10 cellular contexts compared by ENCODE assay signal in the genomic region with DNA sequence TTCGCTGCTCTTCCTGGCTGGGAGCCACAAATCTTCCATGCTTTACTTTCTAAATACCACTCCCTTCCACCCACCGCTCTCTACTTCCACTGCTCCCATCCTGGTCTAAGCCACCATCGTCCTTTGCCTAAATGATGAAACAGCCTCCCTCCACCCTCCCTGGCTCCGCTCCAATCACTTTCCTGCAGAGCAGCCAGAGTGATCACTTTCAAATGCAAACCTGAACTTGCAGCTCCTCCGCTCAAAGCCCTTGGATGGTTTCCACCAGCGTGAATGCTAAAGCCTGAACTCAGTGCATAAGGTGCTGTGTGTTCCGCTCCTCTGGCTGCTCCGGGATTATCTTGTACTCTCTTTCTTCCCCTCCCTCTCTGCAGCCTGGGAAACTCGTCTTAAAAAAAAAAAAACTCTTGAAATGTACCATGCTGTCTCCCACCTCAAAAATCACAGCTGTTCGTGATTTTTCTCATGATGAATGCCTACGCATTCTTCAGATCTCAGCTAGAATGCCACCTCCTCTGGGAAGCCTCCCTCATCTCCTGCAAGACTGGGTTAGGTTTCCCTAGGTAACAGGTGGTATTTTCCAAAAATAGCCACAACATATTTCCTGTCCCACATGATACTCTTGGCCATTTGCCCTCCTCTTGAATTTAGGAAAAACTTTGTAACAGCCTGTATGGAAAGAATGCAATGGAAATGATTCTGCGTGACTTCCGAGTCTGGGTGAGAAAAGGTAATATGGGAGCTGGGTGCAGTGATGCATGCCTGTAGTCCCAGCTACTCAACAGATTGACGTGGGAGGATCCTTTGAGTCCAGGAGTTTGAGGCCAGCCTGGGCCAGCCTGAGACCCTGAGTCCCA.
DNase-seq lines count a peak whose midpoint lies in the region; ATAC-seq and TF ChIP-seq lines count a peak whose summit lies in the region.
"Had no signal": no experiment of that assay in that cellular context is flagged by ENCODE, and none has a peak within 500 bp of the region (broad histone marks: within the 10 kb centered on the region; RNA-seq: fewer than 3 reads in every experiment).

No MANE protein-coding gene starts in this region.

- H3K4me1 ChIP-seq in HUES6 (ENCODE audit: control insufficient read depth, insufficient read depth, low read length) (peaks cover 32% of the 10 kb centered on the region), adipocyte (ENCODE audit: control insufficient read depth, insufficient read depth, low read length) (peaks cover 30% of the 10 kb centered on the region)

- no peak for TF ChIP-seq CTCF in retinal pigment epithelial cell (conservative IDR thresholded peaks at IDR 0.05; ENCODE audit: low read depth, low read length)

- H3K9ac ChIP-seq in HUES6 (ENCODE audit: low read length) (peak overlapping the region; percentile 78), adipocyte (ENCODE audit: low read length) (peak overlapping the region; percentile 47)

- no peak for ATAC-seq in GM21526 (IDR thresholded peaks at IDR 0.05; ENCODE audit: low FRiP score, unreplicated experiment)

- DNase-seq in Ammon's horn (ENCODE audit: low spot score) = peak; percentile 59
- DNase-seq in adipocyte (ENCODE audit: low read depth) = peak; percentile 76
- DNase-seq in hepatic stellate cell (ENCODE audit: low spot score) = peak; percentile 51
- DNase-seq in retinal pigment epithelial cell (ENCODE audit: low read depth) = no peak
- DNase-seq in stimulated activated CD4-positive, alpha-beta T cell treated with anti-CD3 and anti-CD28 coated beads, Interleukin-4, amount 100 ng/mL, for 4 hours = no peak
- no peak for DNase-seq in activated CD8-positive, alpha-beta memory T cell treated with anti-CD3 and anti-CD28 coated beads, Interleukin-2, amount 50 U/mL, for 48 hours

- peak overlapping the region; percentile 29 for H3K4me3 ChIP-seq in HUES6 (ENCODE audit: low read depth, low read length)
- H3K4me3 ChIP-seq in adipocyte (ENCODE audit: low read length) = peak overlapping the region; percentile 76
- peak overlapping the region; percentile 44 for H3K4me3 ChIP-seq in retinal pigment epithelial cell (ENCODE audit: low read length)

- H3K27me3 ChIP-seq in HUES6 (ENCODE audit: control insufficient read depth, insufficient read depth, low read length) (no peaks in the 10 kb centered on the region), adipocyte (replicated peaks; ENCODE audit: control insufficient read depth, insufficient read depth, low read length) (no peaks in the 10 kb centered on the region)

- no peaks in the 10 kb centered on the region for H3K9me3 ChIP-seq in HUES6 (ENCODE audit: control insufficient read depth, insufficient read depth, low read depth, low read length)
- H3K9me3 ChIP-seq in adipocyte (ENCODE audit: control insufficient read depth, low read length) = no peaks in the 10 kb centered on the region
- H3K9me3 ChIP-seq: neutrophil had no signal

- 0 out of 2 replicates have a peak, but pooled peaks cover 1% of the 10 kb centered on the region for H3K36me3 ChIP-seq in HUES6 (ENCODE audit: control insufficient read depth, insufficient read depth, low read length)
- H3K36me3 ChIP-seq in adipocyte (ENCODE audit: control insufficient read depth, insufficient read depth, low read length, severe bottlenecking) = no peaks in the 10 kb centered on the region
- H3K36me3 ChIP-seq: neutrophil had no signal

- H3K27ac ChIP-seq in HUES6 (ENCODE audit: low read depth, low read length) = peak overlapping the region; percentile 44; the same call in 1 of the 2 replicates
- H3K27ac ChIP-seq: HL-60, neutrophil had no signal

Comparison
In these comparisons a context has a peak if more than half of its experiments do, and no peak if none do; other contexts are left out.
1. DNase-seq: peak in Ammon's horn (single experiment), adipocyte (single experiment) and hepatic stellate cell (single experiment); none in retinal pigment epithelial cell (single experiment), stimulated activated CD4-positive, alpha-beta T cell treated with anti-CD3 and anti-CD28 coated beads, Interleukin-4, amount 100 ng/mL, for 4 hours (0 of 2) and activated CD8-positive, alpha-beta memory T cell treated with anti-CD3 and anti-CD28 coated beads, Interleukin-2, amount 50 U/mL, for 48 hours (single experiment).
2. Peak in every context shown above with its lines, with median percentiles within 50 percentile points of each other: H3K4me3 ChIP-seq.